Comparison of ENCODE assay signal across 11 cellular contexts in genomic region chr2:36373149-36373880, GRCh38. TPM values are rescaled to one million over a fixed set of nuclear protein-coding genes. Genes with fewer than 3 reads are reported as not detected.
DNase-seq lines count a peak whose midpoint lies in the region; ATAC-seq and TF ChIP-seq lines count a peak whose summit lies in the region.
"Had no signal": no experiment of that assay in that cellular context is flagged by ENCODE, and none has a peak within 500 bp of the region (broad histone marks: within the 10 kb centered on the region; RNA-seq: fewer than 3 reads in every experiment).

No MANE protein-coding gene starts in this region.

- ATAC-seq in HG03097 (IDR thresholded peaks at IDR 0.05; ENCODE audit: low FRiP score, unreplicated experiment) (no peak), HG03565 (IDR thresholded peaks at IDR 0.05; ENCODE audit: unreplicated experiment) (no peak)

- H3K18ac ChIP-seq in mesendoderm (ENCODE audit: low read length): peak overlapping the region; percentile 71

- H3K56ac ChIP-seq in mesendoderm (ENCODE audit: low read length): peak overlapping the region; percentile 45

- H3K9ac ChIP-seq in mesendoderm (ENCODE audit: low read length): no peak overlapping the region

- H3K4ac ChIP-seq in mesendoderm (ENCODE audit: low read depth, low read length): peak overlapping the region; percentile 3

- H3K27ac ChIP-seq in mesendoderm (ENCODE audit: low read depth, low read length): peak overlapping the region; percentile 35
- H3K27ac ChIP-seq: SK-N-MC had no signal

- TF ChIP-seq CTCF in cardiac fibroblast (IDR thresholded peaks at IDR 0.05; ENCODE audit: low read depth, low read length): no peak

- H2AK5ac ChIP-seq in mesendoderm (ENCODE audit: low read length): peak overlapping the region; percentile 47

- H3K79me2 ChIP-seq in mesendoderm (ENCODE audit: control insufficient read depth, insufficient read depth, low read length): peaks cover 77% of the 10 kb centered on the region

- H3K23ac ChIP-seq in mesendoderm (ENCODE audit: low read length): no peak overlapping the region

- peaks cover 46% of the 10 kb centered on the region for H3K4me1 ChIP-seq in mesendoderm (ENCODE audit: control insufficient read depth, low read depth, low read length)

- H3K79me1 ChIP-seq in mesendoderm (ENCODE audit: low read length): peaks cover 19% of the 10 kb centered on the region

- H2BK5ac ChIP-seq in mesendoderm (ENCODE audit: low read length): peak overlapping the region; percentile 33

- no peak overlapping the region for H2BK15ac ChIP-seq in mesendoderm (replicated peaks; ENCODE audit: low read depth)

- H3K4me3 ChIP-seq in cardiac fibroblast (replicated peaks in 1 of 2; ENCODE audit: low read depth in 2 of 2, low read length in 2 of 2) (no peak overlapping the region), mesendoderm (ENCODE audit: low read length) (no peak overlapping the region)
- H3K4me3 ChIP-seq: SK-N-MC had no signal

- no peak overlapping the region for H4K8ac ChIP-seq in mesendoderm (ENCODE audit: low read depth, low read length)

- no peak overlapping the region for H3K4me2 ChIP-seq in mesendoderm (ENCODE audit: low read length)

- WGBS in mesendoderm (ENCODE audit: extremely low coverage, insufficient coverage, low lambda C conversion rate): no CpG with 5 or more reads among the region's 8 CpGs

- no peak overlapping the region for H2BK120ac ChIP-seq in mesendoderm (ENCODE audit: low read depth, low read length)

- no peaks in the 10 kb centered on the region for H3K36me3 ChIP-seq in mesendoderm (ENCODE audit: control insufficient read depth, insufficient read depth, low read length)

- no peak overlapping the region for H4K5ac ChIP-seq in mesendoderm (ENCODE audit: low read length)

- DNase-seq in A172 (ENCODE audit: low spot score) (peak; percentile 64), HT-29 (ENCODE audit: low spot score) (peak; percentile 25), cardiac fibroblast (ENCODE audit: low read depth in 2 of 2) (peak; percentile 83 to 87), mesendoderm (no peak), germinal center (ENCODE audit: low spot score) (no peak), NOMO-1 treated with DMSO at 0.1 percent for 48 hours (lab: John Stamatoyannopoulos, UW; ENCODE audit: unreplicated experiment) (no peak)
- DNase-seq: activated naive CD4-positive, alpha-beta T cell treated with Interleukin-2 at 50 U/mL for 16 hours; CD8-positive, alpha-beta memory T cell had no signal

- H3K27me3 ChIP-seq in mesendoderm (ENCODE audit: insufficient read depth, low read length, poor library complexity): no peaks in the 10 kb centered on the region

RNA-seq across cellular contexts. Expression of gene CRIM1, which starts 17.7 kb away (rescaled TPM):
- 395 and 406 TPM in 2 replicates for total RNA-seq in A172 (2014; rRNA removed; shearing (Covaris generic))
- 14.6 and 21.7 TPM in 2 replicates for total RNA-seq in HT-29 (2014; rRNA removed; shearing (Covaris generic))
- 14.5 TPM for polyA plus RNA-seq in mesendoderm (2013, experiment 1 of 2)
- polyA plus RNA-seq in mesendoderm (2013, experiment 2 of 2): 14.5 TPM

Comparison
In these comparisons a context has a peak if more than half of its experiments do, and no peak if none do; other contexts are left out.
1. DNase-seq: peak in A172 (single experiment), HT-29 (single experiment) and cardiac fibroblast (2 of 2); none in mesendoderm (single experiment), germinal center (single experiment) and NOMO-1 treated with DMSO at 0.1 percent for 48 hours (single experiment).
2. RNA of gene CRIM1, which starts 17.7 kb away (total RNA-seq): 395 to 406 TPM in A172; 14.6 to 21.7 TPM in HT-29; every median in the first group is over 10 times any median in the second.